In genomic region chr9:33431420-33431819, GRCh38 we compare ENCODE assay signal across 1 cellular context.
TF ChIP-seq lines count a peak whose summit lies in the region.

No MANE protein-coding gene starts in this region.

TF ChIP-seq in HepG2, 621 proteins besides CTCF, POLR2A, EP300 and RAD21:
- no peak for TF ChIP-seq NFRKB (IDR thresholded peaks at IDR 0.05)
- no peak for TF ChIP-seq ZNF616 (CRISPR knock-in tag; IDR thresholded peaks at IDR 0.05; ENCODE audit: low read depth)
- no peak for TF ChIP-seq ZNF556 (CRISPR knock-in tag; IDR thresholded peaks at IDR 0.05; ENCODE audit: borderline replicate concordance)
- no peak for TF ChIP-seq ZNF121 (CRISPR knock-in tag; IDR thresholded peaks at IDR 0.05)
